1 cellular context compared by ENCODE assay signal in genomic region chr7:98280791-98281756, GRCh38.
TF ChIP-seq lines count a peak whose summit lies in the region.

Gene BRI3, plus strand, starts transcription at chr7:98281686. Its CDS starts 110 bp downstream, at chr7:98281796.

TF ChIP-seq in K562, 482 proteins besides CTCF, POLR2A, EP300 and RAD21 (continued from another document and continues in another):
- TF ChIP-seq ZNF175 (CRISPR knock-in tag; IDR thresholded peaks at IDR 0.05; ENCODE audit: low read depth), result no peak
- TF ChIP-seq ZNF280B (CRISPR knock-in tag; IDR thresholded peaks at IDR 0.05), result no peak
- no peak for TF ChIP-seq ID3 (CRISPR knock-in tag; IDR thresholded peaks at IDR 0.05)
- no peak for TF ChIP-seq ID3 (tag; IDR thresholded peaks at IDR 0.05)
- no peak for TF ChIP-seq ZEB2 (IDR thresholded peaks at IDR 0.05)
- TF ChIP-seq NBN (IDR thresholded peaks at IDR 0.05; ENCODE audit: low read depth), result no peak
- no peak for TF ChIP-seq U2AF2 (optimal IDR thresholded peaks at IDR 0.05; ENCODE audit: low read depth, low read length)
- no peak for TF ChIP-seq NCOA4 (IDR thresholded peaks at IDR 0.05; ENCODE audit: partially characterized antibody)
- TF ChIP-seq ZNF707 (CRISPR knock-in tag; conservative IDR thresholded peaks at IDR 0.05), result no peak
- TF ChIP-seq MYBL2 (IDR thresholded peaks at IDR 0.05; ENCODE audit: low read depth), result no peak
- TF ChIP-seq MYBL2 (CRISPR knock-in tag; IDR thresholded peaks at IDR 0.05; ENCODE audit: borderline replicate concordance), result no peak
- TF ChIP-seq NFRKB (IDR thresholded peaks at IDR 0.05; ENCODE audit: low read depth), result no peak
- TF ChIP-seq ZNF324 (CRISPR knock-in tag; IDR thresholded peaks at IDR 0.05), result no peak
- TF ChIP-seq FOS (IDR thresholded peaks at IDR 0.05; ENCODE audit: extremely low read depth, insufficient read length), result no peak
- no peak for TF ChIP-seq MEF2D (tag; conservative IDR thresholded peaks at IDR 0.05; ENCODE audit: low read depth)
- no peak for TF ChIP-seq E2F4 (CRISPR knock-in tag; IDR thresholded peaks at IDR 0.05; ENCODE audit: low read depth)
- TF ChIP-seq RB1 (IDR thresholded peaks at IDR 0.05; ENCODE audit: low read depth), result no peak
- no peak for TF ChIP-seq MIER1 (IDR thresholded peaks at IDR 0.05; ENCODE audit: low read depth)
- TF ChIP-seq ZBTB9 (CRISPR knock-in tag; IDR thresholded peaks at IDR 0.05), result 0 out of 2 replicates have a peak, but pooled peaks have one; percentile 26
- TF ChIP-seq FUS (optimal IDR thresholded peaks at IDR 0.05; ENCODE audit: low read depth, low read length), result no peak
- TF ChIP-seq DPF2 (IDR thresholded peaks at IDR 0.05), result no peak
- 0 out of 2 replicates have a peak, but pooled peaks have one; percentile 28 for TF ChIP-seq ATF4 (CRISPR knock-in tag; IDR thresholded peaks at IDR 0.05)
- no peak for TF ChIP-seq KLF13 (tag; IDR thresholded peaks at IDR 0.05; ENCODE audit: borderline replicate concordance, low read depth)
- no peak for TF ChIP-seq FOXK1 (CRISPR knock-in tag; IDR thresholded peaks at IDR 0.05; ENCODE audit: borderline replicate concordance)
- no peak for TF ChIP-seq SMARCE1 (IDR thresholded peaks at IDR 0.05)
- TF ChIP-seq RBM34 (IDR thresholded peaks at IDR 0.05; ENCODE audit: borderline replicate concordance, insufficient read depth, low read length), result no peak
- no peak for TF ChIP-seq YBX1 (IDR thresholded peaks at IDR 0.05)
- no peak for TF ChIP-seq KDM1A (IDR thresholded peaks at IDR 0.05)
- TF ChIP-seq PML (IDR thresholded peaks at IDR 0.05; ENCODE audit: low read length), result no peak
- peak; percentile 63 for TF ChIP-seq KDM5B (IDR thresholded peaks at IDR 0.05; ENCODE audit: insufficient replicate concordance, low read depth, low read length)
- TF ChIP-seq ZNF133 (CRISPR knock-in tag; IDR thresholded peaks at IDR 0.05), result no peak
- no peak for TF ChIP-seq PRPF4 (IDR thresholded peaks at IDR 0.05; ENCODE audit: insufficient read depth, low read depth, low read length, poor library complexity, severe bottlenecking)
- no peak for TF ChIP-seq ZNF695 (CRISPR knock-in tag; IDR thresholded peaks at IDR 0.05)
- TF ChIP-seq SOX6 (IDR thresholded peaks at IDR 0.05), result no peak
- TF ChIP-seq HDAC1 (IDR thresholded peaks at IDR 0.05), result no peak
- TF ChIP-seq PCBP1 (IDR thresholded peaks at IDR 0.05; ENCODE audit: low read depth, low read length, poor library complexity, severe bottlenecking), result no peak
- no peak for TF ChIP-seq ZC3H8 (IDR thresholded peaks at IDR 0.05)
- TF ChIP-seq CBFA2T3 (IDR thresholded peaks at IDR 0.05), result no peak
- no peak for TF ChIP-seq GABPA (tag; conservative IDR thresholded peaks at IDR 0.05; ENCODE audit: low read depth)
- no peak for TF ChIP-seq CHAMP1 (IDR thresholded peaks at IDR 0.05)
- no peak for TF ChIP-seq IRF2 (CRISPR knock-in tag; IDR thresholded peaks at IDR 0.05)
- TF ChIP-seq SMARCB1 (IDR thresholded peaks at IDR 0.05; ENCODE audit: insufficient read length, low read depth), result no peak
- TF ChIP-seq PKNOX1 (IDR thresholded peaks at IDR 0.05), result peak; percentile 75
- TF ChIP-seq ZNF507 (tag; conservative IDR thresholded peaks at IDR 0.05), result no peak
- no peak for TF ChIP-seq CEBPZ (IDR thresholded peaks at IDR 0.05; ENCODE audit: borderline replicate concordance, low read depth, low read length)
- TF ChIP-seq PHB2 (IDR thresholded peaks at IDR 0.05; ENCODE audit: low read depth), result no peak
- peak; percentile 35; the same call in 1 of the 2 replicates for TF ChIP-seq TFAP4 (CRISPR knock-in tag; IDR thresholded peaks at IDR 0.05; ENCODE audit: borderline replicate concordance)
- no peak for TF ChIP-seq NR2C1 (IDR thresholded peaks at IDR 0.05)
- TF ChIP-seq NR2C1 (tag; IDR thresholded peaks at IDR 0.05), result no peak
- TF ChIP-seq ZNF551 (CRISPR knock-in tag; IDR thresholded peaks at IDR 0.05), result no peak
- TF ChIP-seq ZNF639 (CRISPR knock-in tag; conservative IDR thresholded peaks at IDR 0.05 in 1 of 2, IDR thresholded peaks at IDR 0.05 in 1 of 2), result peak in 1 of 2 experiments; percentile 66; a peak in 1 of 4 replicates
- no peak for TF ChIP-seq NFYB (IDR thresholded peaks at IDR 0.05; ENCODE audit: extremely low read depth, insufficient read length)
- TF ChIP-seq DACH1 (IDR thresholded peaks at IDR 0.05; ENCODE audit: partially characterized antibody), result no peak
- TF ChIP-seq ZNF511 (CRISPR knock-in tag; IDR thresholded peaks at IDR 0.05), result no peak
- no peak for TF ChIP-seq TEAD4 (IDR thresholded peaks at IDR 0.05; ENCODE audit: low read length)
- TF ChIP-seq TEAD4 (CRISPR knock-in tag; IDR thresholded peaks at IDR 0.05; ENCODE audit: borderline replicate concordance), result no peak
- TF ChIP-seq CTBP1 (IDR thresholded peaks at IDR 0.05; ENCODE audit: borderline replicate concordance), result no peak
- TF ChIP-seq SMAD1 (IDR thresholded peaks at IDR 0.05; ENCODE audit: low read depth, low read length, partially characterized antibody), result no peak
- TF ChIP-seq ZNF699 (CRISPR knock-in tag; IDR thresholded peaks at IDR 0.05; ENCODE audit: insufficient replicate concordance), result no peak
- TF ChIP-seq BDP1 (IDR thresholded peaks at IDR 0.05; ENCODE audit: insufficient read depth, insufficient read length), result no peak
- TF ChIP-seq HMG20A (CRISPR knock-in tag; conservative IDR thresholded peaks at IDR 0.05), result no peak
- TF ChIP-seq NR2C2 (CRISPR knock-in tag; IDR thresholded peaks at IDR 0.05), result no peak
- TF ChIP-seq NR2C2 (tag; IDR thresholded peaks at IDR 0.05), result peak; percentile 79
- no peak for TF ChIP-seq OTX1 (CRISPR knock-in tag; IDR thresholded peaks at IDR 0.05)
- TF ChIP-seq TARDBP (IDR thresholded peaks at IDR 0.05), result no peak
